Comparison of ENCODE assay signal across 8 cellular contexts in genomic region chr19:6736917-6737283, GRCh38.
DNase-seq lines count a peak whose midpoint lies in the region; ATAC-seq and TF ChIP-seq lines count a peak whose summit lies in the region.

No MANE protein-coding gene starts in this region.

- H3K36me3 ChIP-seq in SU-DHL-6 (ENCODE audit: low read length): no peaks in the 10 kb centered on the region

- peaks cover 5% of the 10 kb centered on the region; the same call in 1 of the 2 replicates for H3K79me2 ChIP-seq in SU-DHL-6 (ENCODE audit: insufficient read depth, low read length)

- DNase-seq in GM19240 (ENCODE audit: insufficient read length, low spot score) (peak; percentile 84), fibroblast of pulmonary artery (ENCODE audit: low read depth) (no peak), retinal pigment epithelial cell (ENCODE audit: low read depth) (no peak), NCI-H1105 treated with DMSO at 0.1 percent for 48 hours (lab: John Stamatoyannopoulos, UW) (no peak), middle frontal gyrus (ENCODE audit: extremely low spot score, low spot score) (no peak)
- DNase-seq in activated CD4-positive, alpha-beta T cell treated with anti-CD3 and anti-CD28 coated beads for 1 hour: no peak

- H3K4me3 ChIP-seq in SU-DHL-6 (ENCODE audit: insufficient read depth, low read length, poor library complexity, severe bottlenecking) (peak overlapping the region; percentile 73), fibroblast of pulmonary artery (replicated peaks; ENCODE audit: low read depth, low read length) (peak overlapping the region; percentile 97), retinal pigment epithelial cell (ENCODE audit: low read length) (peak overlapping the region; percentile 93)

- H3K27me3 ChIP-seq in SU-DHL-6 (ENCODE audit: low read length): no peaks in the 10 kb centered on the region

- H2AFZ ChIP-seq in SU-DHL-6 (ENCODE audit: low read depth, low read length, severe bottlenecking): peak overlapping the region; percentile 67

- H3F3A ChIP-seq in SU-DHL-6 (ENCODE audit: insufficient read depth): peaks cover 27% of the 10 kb centered on the region

- no peaks in the 10 kb centered on the region for H3K9me3 ChIP-seq in SU-DHL-6 (ENCODE audit: insufficient read depth, low read length)

- ATAC-seq in HG02885 (IDR thresholded peaks at IDR 0.05; ENCODE audit: poor library complexity, unreplicated experiment): no peak

- TF ChIP-seq CTCF in SU-DHL-6 (IDR thresholded peaks at IDR 0.05; ENCODE audit: insufficient read depth, low read length, poor library complexity, severe bottlenecking) (peak; percentile 8), fibroblast of pulmonary artery (IDR thresholded peaks at IDR 0.05; ENCODE audit: low read length, missing control alignments) (no peak), retinal pigment epithelial cell (conservative IDR thresholded peaks at IDR 0.05; ENCODE audit: low read depth, low read length) (no peak)

- peak overlapping the region; percentile 85 for H3K9ac ChIP-seq in SU-DHL-6 (ENCODE audit: low read length)

- H3K9me2 ChIP-seq in SU-DHL-6 (replicated peaks; ENCODE audit: insufficient read depth, low read length): no peaks in the 10 kb centered on the region

- no peaks in the 10 kb centered on the region for H4K20me1 ChIP-seq in SU-DHL-6 (ENCODE audit: low read depth, low read length)

- H3K27ac ChIP-seq in SU-DHL-6 (ENCODE audit: low read depth, low read length): peak overlapping the region; percentile 78

- H3K4me2 ChIP-seq in SU-DHL-6 (ENCODE audit: low read depth, low read length, poor library complexity, severe bottlenecking): peak overlapping the region; percentile 85
